In the genomic region with DNA sequence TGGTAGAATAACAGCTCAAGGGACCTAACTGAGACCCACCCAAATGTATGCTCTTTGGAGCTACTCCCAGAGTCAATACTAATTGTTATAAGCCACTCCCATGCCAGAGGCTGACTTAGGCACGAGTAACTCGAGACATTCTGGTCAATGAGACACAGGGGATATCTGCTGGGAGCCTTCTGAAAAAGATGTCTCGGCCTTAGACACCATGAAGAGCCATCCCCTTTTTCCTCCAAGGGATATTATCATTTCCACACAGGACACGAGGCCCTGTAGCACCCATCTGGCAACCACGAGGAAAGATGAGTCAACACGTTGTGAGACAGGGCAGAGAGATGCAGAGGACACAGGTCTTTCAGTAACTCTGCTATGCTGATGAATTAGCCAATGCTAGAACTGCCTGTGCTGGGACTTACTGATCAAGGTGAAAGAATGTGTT, we compare ENCODE assay signal across 8 cellular contexts. TPM values are rescaled to one million over a fixed set of nuclear protein-coding genes. Genes with fewer than 3 reads are reported as not detected.
DNase-seq lines count a peak whose midpoint lies in the region; ATAC-seq and TF ChIP-seq lines count a peak whose summit lies in the region.

No MANE protein-coding gene starts in this region.

- peaks cover 95% of the 10 kb centered on the region for H3K4me1 Mint-ChIP-seq in CD4-positive, alpha-beta T cell (ENCODE audit: low read depth)
- peaks cover 67 to 98% (median 88%) of the 10 kb centered on the region in 7 donors for H3K4me1 Mint-ChIP-seq in naive thymus-derived CD4-positive, alpha-beta T cell

- H3K27me3 ChIP-seq in CD4-positive, alpha-beta T cell (ENCODE audit: control insufficient read depth, insufficient read depth, low read length): no peaks in the 10 kb centered on the region
- H3K27me3 ChIP-seq in breast epithelium: no peaks in the 10 kb centered on the region
- H3K27me3 ChIP-seq in naive thymus-derived CD4-positive, alpha-beta T cell (ENCODE audit: control insufficient read depth in 2 of 2, insufficient read depth in 2 of 2, low read length in 2 of 2): no peaks in the 10 kb centered on the region

- H3K4me3 Mint-ChIP-seq in CD4-positive, alpha-beta T cell: peak overlapping the region; percentile 87
- H3K4me3 Mint-ChIP-seq in naive thymus-derived CD4-positive, alpha-beta T cell: peak overlapping the region; percentile 39 to 92 (median 82)

- H3K27me3 Mint-ChIP-seq in CD4-positive, alpha-beta T cell: peaks cover 11% of the 10 kb centered on the region
- no peaks in the 10 kb centered on the region for H3K27me3 Mint-ChIP-seq in naive thymus-derived CD4-positive, alpha-beta T cell

- H3K27ac Mint-ChIP-seq in CD4-positive, alpha-beta T cell: peak overlapping the region; percentile 95
- H3K27ac Mint-ChIP-seq in naive thymus-derived CD4-positive, alpha-beta T cell: peak overlapping the region; percentile 82 to 100 (median 95)

- no peak overlapping the region for H3K4me3 ChIP-seq in breast epithelium
- no peak overlapping the region for H3K4me3 ChIP-seq in naive thymus-derived CD4-positive, alpha-beta T cell (ENCODE audit: low read length)

- TF ChIP-seq POLR2A in breast epithelium (IDR thresholded peaks at IDR 0.05): no peak

- intact Hi-C loops in CD4-positive, alpha-beta T cell (cut with DNase I, micrococcal nuclease): loop anchor here in 1 of 2 experiments (10.0 kb wide), 1 partner anchor 116 kb away; no protein-coding TSS in a partner anchor
- intact Hi-C loops in breast epithelium (cut with DNase I; ENCODE audit: low total_unique reads): no loop called here
- intact Hi-C loops in naive thymus-derived CD4-positive, alpha-beta T cell (cut with micrococcal nuclease): no loop called here

- no peaks in the 10 kb centered on the region for H3K36me3 ChIP-seq in breast epithelium
- H3K36me3 ChIP-seq in naive thymus-derived CD4-positive, alpha-beta T cell (ENCODE audit: control insufficient read depth in 2 of 3, insufficient read depth in 3 of 3, low read length in 3 of 3): peaks cover 0 to 13% (median 8%) of the 10 kb centered on the region in 3 experiments

- TF ChIP-seq CTCF in CD4-positive, alpha-beta T cell (IDR thresholded peaks at IDR 0.05): peak; percentile 18
- TF ChIP-seq CTCF in breast epithelium (IDR thresholded peaks at IDR 0.05): no peak

- no peaks in the 10 kb centered on the region for H3K9me3 ChIP-seq in CD4-positive, alpha-beta T cell (ENCODE audit: control insufficient read depth, low read length)
- no peaks in the 10 kb centered on the region for H3K9me3 ChIP-seq in breast epithelium
- H3K9me3 ChIP-seq in naive thymus-derived CD4-positive, alpha-beta T cell (ENCODE audit: control insufficient read depth in 2 of 3, low read length in 3 of 3): no peaks in the 10 kb centered on the region

- POLR2A ChIA-PET in CD4-positive, alpha-beta T cell (lab: Charles Lee): interaction anchor here (1.1 to 2.6 kb wide), 3 partner anchors 20 to 86 kb away, joined by 3 to 16 read pairs (median 6); partner anchors contain the start of gene ITPKB
- POLR2A ChIA-PET in naive thymus-derived CD4-positive, alpha-beta T cell (lab: Charles Lee): interaction anchor here (0.7 to 1.2 kb wide), 6 partner anchors 10 to 604 kb away, joined by 3 to 4 read pairs (median 3); no protein-coding TSS in a partner anchor

- H3K4me1 ChIP-seq in breast epithelium: peaks cover 0 to 8% of the 10 kb centered on the region in 2 donors
- peaks cover 49 to 88% of the 10 kb centered on the region in 2 donors for H3K4me1 ChIP-seq in naive thymus-derived CD4-positive, alpha-beta T cell (ENCODE audit: control insufficient read depth in 2 of 2, insufficient read depth in 2 of 2, low read length in 2 of 2)

- peak; percentile 13 for ATAC-seq in CD4-positive, alpha-beta T cell (ENCODE audit: poor library complexity)
- ATAC-seq in naive thymus-derived CD4-positive, alpha-beta T cell: peak; percentile 14
- no peak for ATAC-seq in HG02759 (IDR thresholded peaks at IDR 0.05; ENCODE audit: unreplicated experiment)
- no peak for ATAC-seq in GM19324 (IDR thresholded peaks at IDR 0.05; ENCODE audit: low FRiP score, unreplicated experiment)
- ATAC-seq in GM19023 (IDR thresholded peaks at IDR 0.05; ENCODE audit: unreplicated experiment): no peak

- peaks cover 94% of the 10 kb centered on the region for H3K36me3 Mint-ChIP-seq in CD4-positive, alpha-beta T cell (ENCODE audit: low read depth)
- peaks cover 6 to 25% (median 24%) of the 10 kb centered on the region in 5 donors for H3K36me3 Mint-ChIP-seq in naive thymus-derived CD4-positive, alpha-beta T cell

- CTCF ChIA-PET in CD4-positive, alpha-beta T cell (lab: Charles Lee): interaction anchor here (2.5 kb wide), 1 partner anchor 82 kb away, joined by 8 read pairs; no protein-coding TSS in a partner anchor
- CTCF ChIA-PET in naive thymus-derived CD4-positive, alpha-beta T cell (lab: Charles Lee): interaction anchor here (0.8 to 1.3 kb wide), 2 partner anchors 11 to 74 kb away, joined by 3 read pairs; no protein-coding TSS in a partner anchor

- no peak for DNase-seq in CD4-positive, alpha-beta T cell
- peak; percentile 60 for DNase-seq in M059J (ENCODE audit: low read depth)
- no peak for DNase-seq in breast epithelium (ENCODE audit: low spot score in 2 of 2)
- DNase-seq in naive thymus-derived CD4-positive, alpha-beta T cell: peak in 1 of 9 donors; percentile 38
- no peak for DNase-seq in SKM-1 (lab: John Stamatoyannopoulos, UW; ENCODE audit: unreplicated experiment)

- H3K27ac ChIP-seq in CD4-positive, alpha-beta T cell (ENCODE audit: low read depth, low read length): peak overlapping the region; percentile 75
- peak overlapping the region; percentile 0 to 82 for H3K27ac ChIP-seq in breast epithelium
- peak overlapping the region; percentile 75 for H3K27ac ChIP-seq in naive thymus-derived CD4-positive, alpha-beta T cell (ENCODE audit: low read depth, low read length)

- peaks cover 2% of the 10 kb centered on the region for H3K9me3 Mint-ChIP-seq in CD4-positive, alpha-beta T cell
- peaks cover 0 to 21% (median 0%) of the 10 kb centered on the region in 11 donors for H3K9me3 Mint-ChIP-seq in naive thymus-derived CD4-positive, alpha-beta T cell

RNA-seq across cellular contexts. Expression of gene ITPKB, which starts 30.7 kb away (rescaled TPM):
- total RNA-seq in CD4-positive, alpha-beta T cell: 100 to 1,000 TPM; 565 to 583 TPM
- total RNA-seq in M059J (2014; rRNA removed; shearing (Covaris generic)): 2.6 and 6.1 TPM in 2 replicates
- 10 to 100 TPM; 24.0 to 37.6 (median 25.6) TPM for total RNA-seq in breast epithelium
- total RNA-seq in naive thymus-derived CD4-positive, alpha-beta T cell: 100 to 1,000 TPM in 4 of 5 experiments, 10 to 100 TPM in 1; 51.7 to 429 (median 199) TPM
- polyA plus RNA-seq in naive thymus-derived CD4-positive, alpha-beta T cell: 10 to 100 TPM; 81.0 to 86.8 TPM

Comparison
In these comparisons a context has a peak if more than half of its experiments do, and no peak if none do; other contexts are left out.
1. ATAC-seq: peak in CD4-positive, alpha-beta T cell (single experiment) and naive thymus-derived CD4-positive, alpha-beta T cell (single experiment); none in HG02759 (single experiment), GM19324 (single experiment) and GM19023 (single experiment).
2. Peak in every context shown above with its lines, with median percentiles within 50 percentile points of each other: H3K27ac ChIP-seq.